In genomic region chr20:50509923-50510705, GRCh38 we compare ENCODE assay signal across 1 cellular context.
TF ChIP-seq lines count a peak whose summit lies in the region.

Gene PTPN1, plus strand, starts transcription at chr20:50510383. Its CDS starts 145 bp downstream, at chr20:50510528.

TF ChIP-seq in HepG2, 621 proteins besides CTCF, POLR2A, EP300 and RAD21 (continued from another document and continues in another):
- TF ChIP-seq LRRFIP1 (CRISPR knock-in tag; conservative IDR thresholded peaks at IDR 0.05), result no peak
- TF ChIP-seq NR2F6 (IDR thresholded peaks at IDR 0.05), result no peak
- TF ChIP-seq NR2F6 (CRISPR knock-in tag; IDR thresholded peaks at IDR 0.05), result no peak; the same call in 1 of the 2 replicates
- peak in 1 of 2 experiments; percentile 71; a peak in 1 of 4 replicates for TF ChIP-seq REST (IDR thresholded peaks at IDR 0.05; ENCODE audit: borderline replicate concordance in 1 of 2, low read depth in 1 of 2, low read length in 2 of 2)
- 0 out of 2 replicates have a peak, but pooled peaks have one; percentile 11 for TF ChIP-seq ZNF510 (CRISPR knock-in tag; IDR thresholded peaks at IDR 0.05; ENCODE audit: low read depth)
- no peak for TF ChIP-seq ZNF737 (CRISPR knock-in tag; IDR thresholded peaks at IDR 0.05; ENCODE audit: borderline replicate concordance)
- TF ChIP-seq ZBTB26 (CRISPR knock-in tag; IDR thresholded peaks at IDR 0.05; ENCODE audit: borderline replicate concordance), result peak; percentile 55
- peak; percentile 66 for TF ChIP-seq ZSCAN21 (CRISPR knock-in tag; IDR thresholded peaks at IDR 0.05; ENCODE audit: borderline replicate concordance)
- peak; percentile 70; the same call in 1 of the 2 replicates for TF ChIP-seq ZNF138 (CRISPR knock-in tag; IDR thresholded peaks at IDR 0.05; ENCODE audit: low read depth)
- TF ChIP-seq ARID5B (CRISPR knock-in tag; IDR thresholded peaks at IDR 0.05), result peak; percentile 48; the same call in 1 of the 2 replicates
- TF ChIP-seq ZNF333 (CRISPR knock-in tag; IDR thresholded peaks at IDR 0.05; ENCODE audit: borderline replicate concordance), result peak; percentile 51; the same call in 1 of the 2 replicates
- peak; percentile 88; the same call in 1 of the 2 replicates for TF ChIP-seq SALL2 (CRISPR knock-in tag; IDR thresholded peaks at IDR 0.05)
- no peak; the same call in 1 of the 2 replicates for TF ChIP-seq ZNF260 (CRISPR knock-in tag; IDR thresholded peaks at IDR 0.05; ENCODE audit: borderline replicate concordance, low read depth)
- TF ChIP-seq DMAP1 (CRISPR knock-in tag; IDR thresholded peaks at IDR 0.05), result peak; percentile 91
- no peak for TF ChIP-seq MIER2 (CRISPR knock-in tag; IDR thresholded peaks at IDR 0.05)
- peak; percentile 86 for TF ChIP-seq SNAPC2 (CRISPR knock-in tag; IDR thresholded peaks at IDR 0.05)
- peak; percentile 98 for TF ChIP-seq ZNF605 (CRISPR knock-in tag; IDR thresholded peaks at IDR 0.05)
- peak; percentile 86 for TF ChIP-seq ZNF18 (CRISPR knock-in tag; IDR thresholded peaks at IDR 0.05; ENCODE audit: insufficient replicate concordance)
- peak; percentile 17; the same call in 1 of the 2 replicates for TF ChIP-seq SOX13 (IDR thresholded peaks at IDR 0.05)
- TF ChIP-seq SOX13 (CRISPR knock-in tag; conservative IDR thresholded peaks at IDR 0.05 in 1 of 2, IDR thresholded peaks at IDR 0.05 in 1 of 2), result peak in 1 of 2 experiments; percentile 28; a peak in 2 of 4 replicates
- 0 out of 2 replicates have a peak, but pooled peaks have one; percentile 78 for TF ChIP-seq ZNF552 (CRISPR knock-in tag; IDR thresholded peaks at IDR 0.05; ENCODE audit: borderline replicate concordance)
- no peak; the same call in 1 of the 2 replicates for TF ChIP-seq PLSCR1 (CRISPR knock-in tag; IDR thresholded peaks at IDR 0.05; ENCODE audit: borderline replicate concordance)
- TF ChIP-seq ZNF225 (CRISPR knock-in tag; IDR thresholded peaks at IDR 0.05), result peak; percentile 96; the same call in 1 of the 2 replicates
- TF ChIP-seq SYNCRIP (IDR thresholded peaks at IDR 0.05; ENCODE audit: insufficient read depth, low read depth, low read length), result no peak
- no peak; the same call in 1 of the 2 replicates for TF ChIP-seq ZNF646 (CRISPR knock-in tag; IDR thresholded peaks at IDR 0.05)
- no peak; the same call in 1 of the 2 replicates for TF ChIP-seq ZNF460 (CRISPR knock-in tag; IDR thresholded peaks at IDR 0.05; ENCODE audit: borderline replicate concordance)
- peak; percentile 66; the same call in 1 of the 2 replicates for TF ChIP-seq SIN3B (IDR thresholded peaks at IDR 0.05; ENCODE audit: low read length)
- TF ChIP-seq HIC2 (CRISPR knock-in tag; IDR thresholded peaks at IDR 0.05; ENCODE audit: low read depth), result peak; percentile 60; the same call in 1 of the 2 replicates
- TF ChIP-seq KMT2B (CRISPR knock-in tag; IDR thresholded peaks at IDR 0.05), result peak; percentile 97
- peak; percentile 85 for TF ChIP-seq MYPOP (CRISPR knock-in tag; IDR thresholded peaks at IDR 0.05)
